ENCODE assay signal across 11 cellular contexts in the genomic region with DNA sequence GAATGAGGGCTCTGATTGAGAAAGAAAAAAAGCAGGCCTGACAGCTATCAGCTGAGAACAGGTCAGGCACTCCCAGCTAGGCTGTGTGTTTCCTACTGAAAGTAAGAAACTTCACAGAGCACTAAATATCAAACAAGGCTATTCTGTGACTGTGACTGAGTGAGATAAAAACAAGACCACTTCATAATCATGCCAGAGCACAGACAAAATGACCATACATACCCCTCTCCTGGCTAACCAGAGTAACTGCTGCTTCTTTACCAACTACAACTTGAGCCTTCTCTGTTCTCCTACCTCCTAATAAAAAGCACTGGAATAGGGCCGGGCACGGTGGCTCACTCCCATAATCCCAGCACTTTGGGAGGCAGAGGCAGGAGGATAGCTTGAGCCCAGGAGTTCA. TPM values are rescaled to one million over a fixed set of nuclear protein-coding genes. Genes with fewer than 3 reads are reported as not detected.
A peak's percentile ranks its signal among the peaks of the same experiment; 100 is the strongest.
DNase-seq lines count a peak whose midpoint lies in the region; ATAC-seq and TF ChIP-seq lines count a peak whose summit lies in the region.
"Had no signal": no experiment of that assay in that cellular context is flagged by ENCODE, and none has a peak within 500 bp of the region (broad histone marks: within the 10 kb centered on the region; RNA-seq: fewer than 3 reads in every experiment).

No MANE protein-coding gene starts in this region.

- no peaks in the 10 kb centered on the region for H3K9me3 Mint-ChIP-seq in natural killer cell
- H3K9me3 Mint-ChIP-seq in natural killer cell treated with Interleukin-12 subunit alpha and Interleukin-12 subunit beta and Interleukin-15 and Interleukin-18, amount 100 ng/mL, for 72 hours: no peaks in the 10 kb centered on the region
- H3K9me3 Mint-ChIP-seq: activated CD4-positive, alpha-beta memory T cell treated with anti-CD3 and anti-CD28 coated beads, Interleukin-2, amount 10 ng/mL, durations not matched to agents 7 days and 5 days; nephron had no signal

- no peak overlapping the region for H3K4me3 Mint-ChIP-seq in natural killer cell
- H3K4me3 Mint-ChIP-seq in natural killer cell treated with Interleukin-12 subunit alpha and Interleukin-12 subunit beta and Interleukin-15 and Interleukin-18, amount 100 ng/mL, for 72 hours: no peak overlapping the region
- H3K4me3 Mint-ChIP-seq: activated CD4-positive, alpha-beta memory T cell treated with anti-CD3 and anti-CD28 coated beads, Interleukin-2, amount 10 ng/mL, durations not matched to agents 7 days and 5 days; nephron had no signal

- H2AFZ ChIP-seq in OCI-LY7 (ENCODE audit: low read length): peak overlapping the region; percentile 26; the same call in 1 of the 2 replicates

- H3K79me2 ChIP-seq in OCI-LY7 (ENCODE audit: insufficient read depth, low read depth, low read length): no peaks in the 10 kb centered on the region

- H3K9me2 ChIP-seq in OCI-LY7 (ENCODE audit: insufficient read depth, low read length): no peaks in the 10 kb centered on the region

- TF ChIP-seq CTCF in natural killer cell (IDR thresholded peaks at IDR 0.05) (no peak), OCI-LY7 (conservative IDR thresholded peaks at IDR 0.05; ENCODE audit: low read length) (peak; percentile 74), epithelial cell of proximal tubule (conservative IDR thresholded peaks at IDR 0.05; ENCODE audit: low read depth, low read length) (peak; percentile 32)

- H3K4me2 ChIP-seq in OCI-LY7 (ENCODE audit: low read length): peak overlapping the region; percentile 4; the same call in 1 of the 2 replicates

- no peaks in the 10 kb centered on the region for H3K36me3 ChIP-seq in OCI-LY7 (ENCODE audit: insufficient read depth, low read length)

- POLR2A ChIA-PET in OCI-LY7 (lab: Charles Lee): no interaction called here

- H3K27ac Mint-ChIP-seq in natural killer cell: no peak overlapping the region
- H3K27ac Mint-ChIP-seq in natural killer cell treated with Interleukin-12 subunit alpha and Interleukin-12 subunit beta and Interleukin-15 and Interleukin-18, amount 100 ng/mL, for 72 hours: peak overlapping the region in 1 of 2 donors; percentile 51
- H3K27ac Mint-ChIP-seq: activated CD4-positive, alpha-beta memory T cell treated with anti-CD3 and anti-CD28 coated beads, Interleukin-2, amount 10 ng/mL, durations not matched to agents 7 days and 5 days; nephron had no signal

- CTCF ChIA-PET in OCI-LY7 (lab: Charles Lee; ENCODE audit: unreplicated experiment): no interaction called here

- H3K27ac ChIP-seq in OCI-LY7 (ENCODE audit: low read depth, low read length, poor library complexity, severe bottlenecking): no peak overlapping the region

- H3K36me3 Mint-ChIP-seq in natural killer cell: no peaks in the 10 kb centered on the region
- no peaks in the 10 kb centered on the region for H3K36me3 Mint-ChIP-seq in natural killer cell treated with Interleukin-12 subunit alpha and Interleukin-12 subunit beta and Interleukin-15 and Interleukin-18, amount 100 ng/mL, for 72 hours

- intact Hi-C loops in natural killer cell (cut with micrococcal nuclease): loop anchor here (5.0 kb wide), 1 partner anchor 151 kb away; no protein-coding TSS in a partner anchor
- intact Hi-C loops in OCI-LY7 (cut with micrococcal nuclease; ENCODE audit: unreplicated experiment): loop anchor here (1.0 kb wide), 1 partner anchor 152 kb away; no protein-coding TSS in a partner anchor

- no TSS peak for BruUV-seq in OCI-LY7 (replicated peaks; lab: Mats Ljungman, UMichigan)

- no peaks in the 10 kb centered on the region for H3K4me1 Mint-ChIP-seq in natural killer cell
- peaks cover 4 to 14% of the 10 kb centered on the region in 2 donors for H3K4me1 Mint-ChIP-seq in natural killer cell treated with Interleukin-12 subunit alpha and Interleukin-12 subunit beta and Interleukin-15 and Interleukin-18, amount 100 ng/mL, for 72 hours (ENCODE audit: low read depth in 2 of 2)
- H3K4me1 Mint-ChIP-seq: nephron had no signal

- H3K4me3 ChIP-seq in OCI-LY7 (ENCODE audit: low read depth, low read length, poor library complexity, severe bottlenecking): no peak overlapping the region
- H3K4me3 ChIP-seq in epithelial cell of proximal tubule (ENCODE audit: low read depth, low read length): no peak overlapping the region

- peaks cover 39% of the 10 kb centered on the region for H3K4me1 ChIP-seq in OCI-LY7 (ENCODE audit: insufficient read depth, low read length, poor library complexity, severe bottlenecking)

- DNase-seq in natural killer cell (no peak), OCI-LY7 (ENCODE audit: low spot score) (peak; percentile 71), epithelial cell of proximal tubule (ENCODE audit: low read depth) (no peak), NCI-H748 treated with DMSO at 0.1 percent for 48 hours (lab: John Stamatoyannopoulos, UW) (no peak), NCI-H2171 (lab: John Stamatoyannopoulos, UW) (no peak)
- DNase-seq in natural killer cell treated with Interleukin-12 subunit alpha and Interleukin-12 subunit beta and Interleukin-15 and Interleukin-18, amount 100 ng/mL, for 72 hours (ENCODE audit: low spot score): no peak
- DNase-seq: activated CD4-positive, alpha-beta memory T cell treated with anti-CD3 and anti-CD28 coated beads, Interleukin-2, amount 10 ng/mL, durations not matched to agents 7 days and 5 days had no signal

- no peaks in the 10 kb centered on the region for H4K20me1 ChIP-seq in OCI-LY7 (ENCODE audit: insufficient read depth, low read length)

- ATAC-seq in natural killer cell (peak in 2 of 3 donors; percentile 57 to 61), GM18517 (IDR thresholded peaks at IDR 0.05; ENCODE audit: unreplicated experiment) (no peak), GM19035 (IDR thresholded peaks at IDR 0.05; ENCODE audit: unreplicated experiment) (no peak)
- no peak for ATAC-seq in natural killer cell treated with Interleukin-12 subunit alpha and Interleukin-12 subunit beta and Interleukin-15 and Interleukin-18, amount 100 ng/mL, for 72 hours

- peaks cover 2% of the 10 kb centered on the region; the same call in 1 of the 2 replicates for H3K9me3 ChIP-seq in OCI-LY7 (ENCODE audit: low read length)

- peaks cover 9 to 11% of the 10 kb centered on the region in 2 donors for H3K27me3 Mint-ChIP-seq in natural killer cell (ENCODE audit: low read depth in 2 of 2)
- H3K27me3 Mint-ChIP-seq in natural killer cell treated with Interleukin-12 subunit alpha and Interleukin-12 subunit beta and Interleukin-15 and Interleukin-18, amount 100 ng/mL, for 72 hours: peaks cover 13 to 26% of the 10 kb centered on the region in 2 donors

RNA-seq across cellular contexts. Expression of gene BTN1A1, which starts 6.8 kb away (rescaled TPM):
- not detected for total RNA-seq in natural killer cell
- not detected for total RNA-seq in natural killer cell treated with Interleukin-12 subunit alpha and Interleukin-12 subunit beta and Interleukin-15 and Interleukin-18, amount 100 ng/mL, for 72 hours
- total RNA-seq in OCI-LY7 (2014; rRNA removed; shearing (Covaris generic)): 0.25 and 0.36 TPM in 2 replicates
- total RNA-seq in OCI-LY7 (2022): 1.0 and 1.1 TPM in 2 replicates
- 0.14 TPM in 1 of 2 replicates, not detected in the other for total RNA-seq in epithelial cell of proximal tubule
- total RNA-seq: activated CD4-positive, alpha-beta memory T cell treated with anti-CD3 and anti-CD28 coated beads, Interleukin-2, amount 10 ng/mL, durations not matched to agents 7 days and 5 days; Daoy had no signal

RNA-seq across cellular contexts. Expression of gene BTN2A1, which starts 35.5 kb away (rescaled TPM):
- total RNA-seq in natural killer cell (10 to 100 TPM; 33.8 to 51.2 (median 43.3) TPM), OCI-LY7 (2022) (23.4 and 23.5 TPM in 2 replicates), epithelial cell of proximal tubule (6.0 and 6.1 TPM in 2 replicates)
- 10 to 100 TPM; 41.2 to 47.4 TPM for total RNA-seq in natural killer cell treated with Interleukin-12 subunit alpha and Interleukin-12 subunit beta and Interleukin-15 and Interleukin-18, amount 100 ng/mL, for 72 hours
- 15.4 and 22.8 TPM in 2 replicates for total RNA-seq in OCI-LY7 (2014; rRNA removed; shearing (Covaris generic))

RNA-seq across cellular contexts. Expression of gene HMGN4, which starts 44.9 kb away (rescaled TPM):
- total RNA-seq in natural killer cell: 10 to 100 TPM; 55.7 to 80.6 (median 70.3) TPM
- total RNA-seq in natural killer cell treated with Interleukin-12 subunit alpha and Interleukin-12 subunit beta and Interleukin-15 and Interleukin-18, amount 100 ng/mL, for 72 hours: 10 to 100 TPM; 79.8 to 91.9 TPM
- 113 and 116 TPM in 2 replicates for total RNA-seq in OCI-LY7 (2014; rRNA removed; shearing (Covaris generic))
- 104 and 113 TPM in 2 replicates for total RNA-seq in OCI-LY7 (2022)
- 60.4 and 94.7 TPM in 2 replicates for total RNA-seq in epithelial cell of proximal tubule

RNA-seq across cellular contexts. Expression of gene BTN3A3, which starts 53.0 kb away (rescaled TPM):
- total RNA-seq in natural killer cell: 100 to 1,000 TPM in 2 of 3 donors, 10 to 100 TPM in 1; 88.1 to 154 (median 142) TPM
- total RNA-seq in natural killer cell treated with Interleukin-12 subunit alpha and Interleukin-12 subunit beta and Interleukin-15 and Interleukin-18, amount 100 ng/mL, for 72 hours: 10 to 100 TPM; 42.9 to 54.1 TPM
- 17.4 and 20.5 TPM in 2 replicates for total RNA-seq in OCI-LY7 (2014; rRNA removed; shearing (Covaris generic))
- total RNA-seq in OCI-LY7 (2022): 22.1 and 26.9 TPM in 2 replicates
- 0.86 and 1.1 TPM in 2 replicates for total RNA-seq in epithelial cell of proximal tubule

Comparison
In these comparisons a context has a peak if more than half of its experiments do, and no peak if none do; other contexts are left out.
1. ATAC-seq: peak in natural killer cell (2 of 3); none in natural killer cell treated with Interleukin-12 subunit alpha and Interleukin-12 subunit beta and Interleukin-15 and Interleukin-18, amount 100 ng/mL, for 72 hours (0 of 2), GM18517 (single experiment) and GM19035 (single experiment).